11 cellular contexts compared by ENCODE assay signal in the genomic region with DNA sequence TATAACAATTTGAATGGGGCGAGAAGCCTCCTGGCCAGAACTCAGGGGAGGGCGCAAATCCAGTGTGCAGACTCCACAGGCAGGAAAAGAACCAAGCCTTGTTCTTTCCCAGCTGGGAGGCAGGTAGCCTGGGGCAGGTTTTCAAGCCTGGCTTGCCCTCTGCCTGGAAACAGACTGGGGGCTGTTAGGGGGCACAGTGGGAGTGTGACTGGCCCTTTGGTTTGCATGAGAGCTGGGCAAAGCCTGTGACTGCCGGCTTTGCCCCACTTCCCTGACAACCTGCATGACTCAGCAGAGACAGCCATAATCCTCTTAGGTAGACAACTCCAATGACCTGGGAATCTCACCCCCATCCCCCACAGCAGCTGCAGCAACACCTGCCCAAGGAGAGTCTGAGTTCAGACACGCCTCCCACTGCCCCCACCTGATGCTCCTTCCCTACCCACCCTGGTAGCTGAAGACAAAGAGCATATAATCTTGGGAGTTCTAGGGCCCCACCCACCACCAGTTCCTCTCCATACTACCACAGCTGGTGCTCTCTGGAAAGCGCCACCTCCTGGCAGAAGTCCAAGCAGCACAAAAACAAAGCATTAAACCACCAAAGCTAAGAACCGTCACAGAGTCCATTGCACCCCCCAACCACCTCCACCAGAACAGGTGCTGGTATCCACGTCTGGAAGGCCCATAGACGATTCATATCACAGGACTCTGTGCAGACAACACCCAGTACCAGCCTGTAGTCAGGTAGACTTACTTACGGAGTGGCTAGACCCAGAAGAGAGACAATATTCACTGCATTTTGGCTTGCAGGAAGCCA.
DNase-seq lines count a peak whose midpoint lies in the region; ATAC-seq and TF ChIP-seq lines count a peak whose summit lies in the region.
"Had no signal": no experiment of that assay in that cellular context is flagged by ENCODE, and none has a peak within 500 bp of the region (broad histone marks: within the 10 kb centered on the region; RNA-seq: fewer than 3 reads in every experiment).

No MANE protein-coding gene starts in this region.

- no peak overlapping the region for H3K4ac ChIP-seq in mesenchymal stem cell (ENCODE audit: low read depth in 1 of 2, low read length in 2 of 2)

- TF ChIP-seq CTCF in GM12864 (IDR thresholded peaks at IDR 0.05; ENCODE audit: low read depth, low read length, missing control alignments) (peak; percentile 36), Loucy (conservative IDR thresholded peaks at IDR 0.05; ENCODE audit: low read length) (peak; percentile 58), PC-3 (conservative IDR thresholded peaks at IDR 0.05; ENCODE audit: low read depth, low read length) (peak; percentile 39; the same call in 1 of the 2 replicates)

- H3K4me2 ChIP-seq in Loucy (ENCODE audit: low read depth, low read length, poor library complexity, severe bottlenecking) (no peak overlapping the region), PC-3 (ENCODE audit: low read length) (no peak overlapping the region), mesenchymal stem cell (ENCODE audit: low read length, poor library complexity, severe bottlenecking) (no peak overlapping the region)

- no peak overlapping the region for H3K27ac ChIP-seq in PC-3 (ENCODE audit: low read length)
- no peak overlapping the region for H3K27ac ChIP-seq in mesenchymal stem cell (ENCODE audit: low read length, poor library complexity, severe bottlenecking)
- H3K27ac ChIP-seq: gastrocnemius medialis, thoracic aorta had no signal

- H3F3A ChIP-seq in Loucy (ENCODE audit: low read depth) = no peaks in the 10 kb centered on the region
- H3F3A ChIP-seq in PC-3 (ENCODE audit: low read length, unreplicated experiment) = no peaks in the 10 kb centered on the region

- H3K18ac ChIP-seq in mesenchymal stem cell (ENCODE audit: low read depth in 1 of 2, low read length in 2 of 2) = no peak overlapping the region

- intact Hi-C loops in PC-3 (cut with micrococcal nuclease) = no loop called here

- H2AFZ ChIP-seq in Loucy (ENCODE audit: low read length) (no peak overlapping the region), PC-3 (ENCODE audit: low read length) (peak overlapping the region; percentile 61), mesenchymal stem cell (ENCODE audit: low read depth, low read length) (no peak overlapping the region)

- H4K91ac ChIP-seq in mesenchymal stem cell (ENCODE audit: low read length) = no peak overlapping the region

- no peak overlapping the region for H2BK5ac ChIP-seq in mesenchymal stem cell (ENCODE audit: low read depth, low read length, poor library complexity, severe bottlenecking)

- no peak overlapping the region for H2BK120ac ChIP-seq in mesenchymal stem cell (ENCODE audit: low read depth, low read length)

- H3K4me1 ChIP-seq in Loucy (ENCODE audit: insufficient read depth, low read length, poor library complexity, severe bottlenecking) (no peaks in the 10 kb centered on the region), PC-3 (ENCODE audit: insufficient read depth, low read length) (no peaks in the 10 kb centered on the region), mesenchymal stem cell (ENCODE audit: control insufficient read depth, insufficient read depth, low read depth, low read length) (no peaks in the 10 kb centered on the region)
- H3K4me1 ChIP-seq: gastrocnemius medialis had no signal

- ATAC-seq in PC-3 = no peak
- ATAC-seq: gastrocnemius medialis had no signal

- no peaks in the 10 kb centered on the region for H3K79me1 ChIP-seq in mesenchymal stem cell (replicated peaks; ENCODE audit: low read length, poor library complexity, severe bottlenecking)

- H3K79me2 ChIP-seq in Loucy (ENCODE audit: insufficient read depth, low read length) (no peaks in the 10 kb centered on the region), PC-3 (ENCODE audit: low read length) (no peaks in the 10 kb centered on the region)

- H3K9me2 ChIP-seq in Loucy (replicated peaks; ENCODE audit: low read depth, low read length) (no peaks in the 10 kb centered on the region), PC-3 (replicated peaks; ENCODE audit: low read length) (no peaks in the 10 kb centered on the region)

- no peak overlapping the region for H3K9ac ChIP-seq in Loucy (ENCODE audit: low read depth, low read length, poor library complexity, severe bottlenecking)
- no peak overlapping the region for H3K9ac ChIP-seq in PC-3 (ENCODE audit: low read length)
- no peak overlapping the region for H3K9ac ChIP-seq in mesenchymal stem cell (ENCODE audit: low read length)

- DNase-seq in GM12864 (ENCODE audit: low read depth) = no peak
- DNase-seq in PC-3 = peak; percentile 11
- DNase-seq in mesenchymal stem cell = no peak
- no peak for DNase-seq in EL
- DNase-seq in HuH-7 (ENCODE audit: low spot score) = no peak
- no peak for DNase-seq in stimulated activated CD4-positive, alpha-beta T cell treated with anti-CD3 and anti-CD28 coated beads, Interleukin-12 subunit alpha, Interleukin-12 subunit beta, amount 100 ng/mL, for 4 hours
- DNase-seq: gastrocnemius medialis, GOT3, Right ventricle myocardium superior had no signal

- no peak overlapping the region for H3K14ac ChIP-seq in mesenchymal stem cell (ENCODE audit: low read length in 2 of 2)

- peak overlapping the region; percentile 6 for H2AK5ac ChIP-seq in mesenchymal stem cell (ENCODE audit: low read length, severe bottlenecking)

- H3K4me3 ChIP-seq in GM12864 (ENCODE audit: low read depth, low read length) (no peak overlapping the region), Loucy (ENCODE audit: low read length, poor library complexity, severe bottlenecking) (no peak overlapping the region), PC-3 (ENCODE audit: low read length) (no peak overlapping the region), mesenchymal stem cell (ENCODE audit: insufficient read depth in 1 of 2, low read depth in 1 of 2, low read length in 2 of 2) (no peak overlapping the region)
- H3K4me3 ChIP-seq: gastrocnemius medialis, thoracic aorta had no signal

- H3K23ac ChIP-seq in mesenchymal stem cell (ENCODE audit: low read length in 2 of 2) = no peak overlapping the region

- H4K8ac ChIP-seq in mesenchymal stem cell (ENCODE audit: low read length) = no peak overlapping the region

- WGBS in mesenchymal stem cell = 88% methylated on average over 9 of the region's 9 CpGs

- H3K9me3 ChIP-seq in Loucy (ENCODE audit: insufficient read depth, low read depth, low read length) (no peaks in the 10 kb centered on the region), PC-3 (ENCODE audit: low read length) (no peaks in the 10 kb centered on the region), mesenchymal stem cell (ENCODE audit: control insufficient read depth, low read length) (no peaks in the 10 kb centered on the region)
- H3K9me3 ChIP-seq: gastrocnemius medialis, thoracic aorta had no signal

- H3K36me3 ChIP-seq in Loucy (ENCODE audit: insufficient read depth, low read length) = no peaks in the 10 kb centered on the region
- H3K36me3 ChIP-seq in PC-3 (ENCODE audit: low read depth, low read length) = no peaks in the 10 kb centered on the region
- H3K36me3 ChIP-seq in mesenchymal stem cell (ENCODE audit: control insufficient read depth in 1 of 2, insufficient read depth in 2 of 2, low read depth in 1 of 2, low read length in 2 of 2) = no peaks in the 10 kb centered on the region
- H3K36me3 ChIP-seq: gastrocnemius medialis, thoracic aorta had no signal

- H2BK15ac ChIP-seq in mesenchymal stem cell (ENCODE audit: low read depth, poor library complexity, severe bottlenecking) = no peak overlapping the region

- POLR2A ChIA-PET in PC-3 (lab: Charles Lee; ENCODE audit: unreplicated experiment) = no interaction called here

- H4K20me1 ChIP-seq in Loucy (ENCODE audit: insufficient read depth, low read length, poor library complexity, severe bottlenecking) = no peaks in the 10 kb centered on the region
- no peaks in the 10 kb centered on the region for H4K20me1 ChIP-seq in PC-3 (ENCODE audit: low read length)

- CTCF ChIA-PET in PC-3 (lab: Charles Lee) = interaction anchor here (0.6 kb wide), 1 partner anchor 274 kb away, joined by 3 read pairs; no protein-coding TSS in a partner anchor

- no peak overlapping the region for H2BK12ac ChIP-seq in mesenchymal stem cell (ENCODE audit: low read length in 2 of 2)

- no peaks in the 10 kb centered on the region for H3K27me3 ChIP-seq in Loucy (ENCODE audit: insufficient read depth, low read length, poor library complexity, severe bottlenecking)
- no peaks in the 10 kb centered on the region for H3K27me3 ChIP-seq in PC-3 (ENCODE audit: low read length)
- no peaks in the 10 kb centered on the region for H3K27me3 ChIP-seq in mesenchymal stem cell (ENCODE audit: control insufficient read depth in 1 of 2, insufficient read depth in 1 of 2, low read length in 2 of 2)
- H3K27me3 ChIP-seq: gastrocnemius medialis had no signal

- BruUV-seq in PC-3 (replicated peaks; lab: Mats Ljungman, UMichigan) = no TSS peak
